ENCODE assay signal across 12 cellular contexts in the genomic region with DNA sequence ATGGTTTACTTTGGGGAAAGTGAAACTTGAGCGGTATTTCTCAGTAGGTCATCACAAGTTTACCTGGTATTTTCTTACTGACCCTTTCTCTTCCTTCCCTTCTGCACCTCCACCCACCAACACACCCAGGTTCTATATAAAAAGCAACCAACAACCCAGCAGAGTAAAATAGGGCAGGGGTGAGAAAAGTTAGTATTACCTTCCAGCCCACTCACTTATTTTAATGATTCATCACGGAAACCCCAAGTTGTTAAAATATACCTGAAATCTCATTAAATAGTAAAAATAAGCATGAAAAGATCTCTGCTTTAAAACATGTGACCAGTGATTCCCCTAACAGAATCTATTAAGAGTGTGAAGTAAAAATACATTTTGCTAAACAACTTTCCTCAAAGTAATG.
DNase-seq lines count a peak whose midpoint lies in the region; ATAC-seq and TF ChIP-seq lines count a peak whose summit lies in the region.
"Had no signal": no experiment of that assay in that cellular context is flagged by ENCODE, and none has a peak within 500 bp of the region (broad histone marks: within the 10 kb centered on the region; RNA-seq: fewer than 3 reads in every experiment).

No MANE protein-coding gene starts in this region.

- TF ChIP-seq CTCF in GM12865 (IDR thresholded peaks at IDR 0.05; ENCODE audit: insufficient read depth, low read depth, low read length, missing control alignments): no peak
- no peak for TF ChIP-seq CTCF in hepatocyte (IDR thresholded peaks at IDR 0.05; ENCODE audit: poor library complexity)
- no peak for TF ChIP-seq CTCF in coronary artery (IDR thresholded peaks at IDR 0.05)
- TF ChIP-seq CTCF in gastroesophageal sphincter (IDR thresholded peaks at IDR 0.05): no peak

- H3K36me3 ChIP-seq in hepatocyte (replicated peaks; ENCODE audit: insufficient read depth, low read depth): no peaks in the 10 kb centered on the region
- H3K36me3 ChIP-seq in gastroesophageal sphincter: peaks cover 0 to 10% of the 10 kb centered on the region in 2 donors

- H3K79me2 ChIP-seq in hepatocyte: no peaks in the 10 kb centered on the region

- no peaks in the 10 kb centered on the region for H4K20me1 ChIP-seq in hepatocyte (ENCODE audit: insufficient read depth, poor library complexity, severe bottlenecking)

- no peaks in the 10 kb centered on the region for H3K9me3 Mint-ChIP-seq in T-helper 1 cell treated with Interleukin-12 subunit alpha and Interleukin-12 subunit beta and Interleukin-4 antibody, amounts not matched to agents 30 μg/mL and 1 μg/mL, for 36 hours

- H3K9me2 ChIP-seq in hepatocyte (replicated peaks; ENCODE audit: insufficient read depth): no peaks in the 10 kb centered on the region

- H3K27ac ChIP-seq in hepatocyte: no peak overlapping the region
- no peak overlapping the region for H3K27ac ChIP-seq in coronary artery
- H3K27ac ChIP-seq in gastroesophageal sphincter: no peak overlapping the region
- H3K27ac ChIP-seq: HL-60, neutrophil had no signal

- no peak for TF ChIP-seq POLR2A in gastroesophageal sphincter (IDR thresholded peaks at IDR 0.05)

- H3K9me3 ChIP-seq in hepatocyte (ENCODE audit: low read depth) (no peaks in the 10 kb centered on the region), gastroesophageal sphincter (no peaks in the 10 kb centered on the region)
- H3K9me3 ChIP-seq: neutrophil had no signal

- peak overlapping the region; percentile 4 for H3K27ac Mint-ChIP-seq in T-helper 1 cell treated with Interleukin-12 subunit alpha and Interleukin-12 subunit beta and Interleukin-4 antibody, amounts not matched to agents 30 μg/mL and 1 μg/mL, for 36 hours

- no peak overlapping the region for H3K4me2 ChIP-seq in hepatocyte

- DNase-seq in GM12865 (ENCODE audit: low read depth) (peak; percentile 56), hepatocyte (ENCODE audit: low spot score) (no peak), coronary artery (ENCODE audit: low spot score) (no peak)
- DNase-seq in stimulated activated CD4-positive, alpha-beta T cell treated with anti-CD3 and anti-CD28 coated beads, Interleukin-2, amount 100 ng/mL, for 48 hours: no peak
- DNase-seq: Calu3, NCI-H524 treated with DMSO at 0.1 percent for 48 hours had no signal

- WGBS in hepatocyte (ENCODE audit: low lambda C conversion rate, missing lambda C conversion rate): 98% methylated on average over 2 of the region's 2 CpGs
- 90% methylated on average over 1 to 2 of the region's 2 CpGs for WGBS in gastroesophageal sphincter (ENCODE audit: low coverage in 1 of 2), 2 donors

- no peak overlapping the region for H3K4me3 Mint-ChIP-seq in T-helper 1 cell treated with Interleukin-12 subunit alpha and Interleukin-12 subunit beta and Interleukin-4 antibody, amounts not matched to agents 30 μg/mL and 1 μg/mL, for 36 hours

- peaks cover 16% of the 10 kb centered on the region for H3K4me1 Mint-ChIP-seq in T-helper 1 cell treated with Interleukin-12 subunit alpha and Interleukin-12 subunit beta and Interleukin-4 antibody, amounts not matched to agents 30 μg/mL and 1 μg/mL, for 36 hours (ENCODE audit: low read depth)

- peaks cover 1% of the 10 kb centered on the region for H3K36me3 Mint-ChIP-seq in T-helper 1 cell treated with Interleukin-12 subunit alpha and Interleukin-12 subunit beta and Interleukin-4 antibody, amounts not matched to agents 30 μg/mL and 1 μg/mL, for 36 hours (ENCODE audit: low read depth)

- ATAC-seq in GM19351 (IDR thresholded peaks at IDR 0.05; ENCODE audit: unreplicated experiment) (peak; percentile 90), HG02943 (IDR thresholded peaks at IDR 0.05; ENCODE audit: low read depth, unreplicated experiment) (peak; percentile 79), gastroesophageal sphincter (no peak)

- H3K27me3 ChIP-seq in hepatocyte (no peaks in the 10 kb centered on the region), gastroesophageal sphincter (no peaks in the 10 kb centered on the region)
- H3K27me3 ChIP-seq: neutrophil had no signal

- H2AFZ ChIP-seq in hepatocyte: no peak overlapping the region

- no peaks in the 10 kb centered on the region for H3K27me3 Mint-ChIP-seq in T-helper 1 cell treated with Interleukin-12 subunit alpha and Interleukin-12 subunit beta and Interleukin-4 antibody, amounts not matched to agents 30 μg/mL and 1 μg/mL, for 36 hours (ENCODE audit: low read depth)

- H3K4me3 ChIP-seq in GM12865 (ENCODE audit: low read depth, low read length) (no peak overlapping the region), hepatocyte (no peak overlapping the region), coronary artery (no peak overlapping the region), gastroesophageal sphincter (no peak overlapping the region)

- no peak for TF ChIP-seq EP300 in gastroesophageal sphincter (IDR thresholded peaks at IDR 0.05)

- H3K4me1 ChIP-seq in hepatocyte (ENCODE audit: insufficient read depth) (no peaks in the 10 kb centered on the region), gastroesophageal sphincter (peaks cover 0 to 14% (median 0%) of the 10 kb centered on the region in 3 donors)
